Comparison of ENCODE assay signal across 1 cellular context in the genomic region with DNA sequence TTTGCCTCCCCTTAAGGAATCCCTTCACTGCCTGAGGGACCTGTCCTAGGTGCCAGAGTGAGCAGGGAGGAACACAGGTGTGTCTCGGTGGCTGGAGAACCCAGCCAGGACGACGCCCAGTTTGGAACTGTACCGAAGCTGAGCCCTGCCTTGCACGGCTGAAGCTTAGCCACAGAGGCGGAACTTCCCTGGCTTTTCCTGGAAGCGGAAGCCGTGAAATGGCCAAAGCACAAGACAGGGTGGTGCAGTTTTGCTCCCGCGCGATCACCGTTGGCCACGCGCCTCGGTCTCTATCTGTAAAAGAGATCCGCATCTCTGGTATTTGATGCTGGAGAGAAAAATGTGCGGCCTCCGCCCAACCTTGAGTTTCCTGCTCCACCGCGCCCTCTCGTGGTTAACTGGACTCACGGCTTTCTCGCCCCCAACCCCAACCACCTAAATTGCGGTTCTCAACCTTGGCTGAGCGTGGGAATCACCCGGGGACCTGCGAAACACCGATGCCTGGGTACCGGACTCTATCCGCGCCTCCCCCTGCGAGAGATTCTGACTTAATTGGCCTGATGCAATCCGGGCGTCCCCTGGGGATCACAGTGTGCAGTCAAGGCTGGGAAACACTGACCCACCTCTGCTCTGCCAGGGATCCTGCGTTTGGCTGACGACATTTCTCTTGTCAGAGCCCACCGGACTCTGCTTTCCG.
TF ChIP-seq lines count a peak whose summit lies in the region.

No MANE protein-coding gene starts in this region.

TF ChIP-seq in HEK293, 187 proteins besides CTCF, POLR2A, EP300 and RAD21 (continued from another document and continues in another):
- TF ChIP-seq ZNF366 (tag by site-specific recombination; conservative IDR thresholded peaks at IDR 0.05): 0 out of 2 replicates have a peak, but pooled peaks have one; percentile 45
- no peak for TF ChIP-seq YY2 (tag by site-specific recombination; IDR thresholded peaks at IDR 0.05)
- TF ChIP-seq, protein P1, sequence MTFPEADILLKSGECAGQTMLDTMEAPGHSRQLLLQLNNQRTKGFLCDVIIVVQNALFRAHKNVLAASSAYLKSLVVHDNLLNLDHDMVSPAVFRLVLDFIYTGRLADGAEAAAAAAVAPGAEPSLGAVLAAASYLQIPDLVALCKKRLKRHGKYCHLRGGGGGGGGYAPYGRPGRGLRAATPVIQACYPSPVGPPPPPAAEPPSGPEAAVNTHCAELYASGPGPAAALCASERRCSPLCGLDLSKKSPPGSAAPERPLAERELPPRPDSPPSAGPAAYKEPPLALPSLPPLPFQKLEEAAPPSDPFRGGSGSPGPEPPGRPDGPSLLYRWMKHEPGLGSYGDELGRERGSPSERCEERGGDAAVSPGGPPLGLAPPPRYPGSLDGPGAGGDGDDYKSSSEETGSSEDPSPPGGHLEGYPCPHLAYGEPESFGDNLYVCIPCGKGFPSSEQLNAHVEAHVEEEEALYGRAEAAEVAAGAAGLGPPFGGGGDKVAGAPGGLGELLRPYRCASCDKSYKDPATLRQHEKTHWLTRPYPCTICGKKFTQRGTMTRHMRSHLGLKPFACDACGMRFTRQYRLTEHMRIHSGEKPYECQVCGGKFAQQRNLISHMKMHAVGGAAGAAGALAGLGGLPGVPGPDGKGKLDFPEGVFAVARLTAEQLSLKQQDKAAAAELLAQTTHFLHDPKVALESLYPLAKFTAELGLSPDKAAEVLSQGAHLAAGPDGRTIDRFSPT (tag by site-specific recombination; IDR thresholded peaks at IDR 0.05): no peak
- TF ChIP-seq BCL11A (tag by site-specific recombination; IDR thresholded peaks at IDR 0.05; ENCODE audit: low read depth): no peak
- TF ChIP-seq ZNF19 (tag by site-specific recombination; IDR thresholded peaks at IDR 0.05; ENCODE audit: low read depth): no peak
- TF ChIP-seq ZNF311 (tag by site-specific recombination; IDR thresholded peaks at IDR 0.05; ENCODE audit: borderline replicate concordance): no peak
- no peak for TF ChIP-seq ZFP41 (tag by site-specific recombination; IDR thresholded peaks at IDR 0.05; ENCODE audit: borderline replicate concordance)
- TF ChIP-seq ZNF423 (tag by site-specific recombination; IDR thresholded peaks at IDR 0.05): 0 out of 2 replicates have a peak, but pooled peaks have one; percentile 52
- no peak; the same call in 1 of the 2 replicates for TF ChIP-seq ZNF600 (tag by site-specific recombination; IDR thresholded peaks at IDR 0.05)
- TF ChIP-seq ZNF514 (tag by site-specific recombination; IDR thresholded peaks at IDR 0.05): no peak
- no peak for TF ChIP-seq ZNF664 (tag by site-specific recombination; IDR thresholded peaks at IDR 0.05)
- TF ChIP-seq SP2 (tag by site-specific recombination; IDR thresholded peaks at IDR 0.05): peak; percentile 48
- TF ChIP-seq ZEB2 (tag by site-specific recombination; IDR thresholded peaks at IDR 0.05): peak; percentile 80
- TF ChIP-seq, protein P2, sequence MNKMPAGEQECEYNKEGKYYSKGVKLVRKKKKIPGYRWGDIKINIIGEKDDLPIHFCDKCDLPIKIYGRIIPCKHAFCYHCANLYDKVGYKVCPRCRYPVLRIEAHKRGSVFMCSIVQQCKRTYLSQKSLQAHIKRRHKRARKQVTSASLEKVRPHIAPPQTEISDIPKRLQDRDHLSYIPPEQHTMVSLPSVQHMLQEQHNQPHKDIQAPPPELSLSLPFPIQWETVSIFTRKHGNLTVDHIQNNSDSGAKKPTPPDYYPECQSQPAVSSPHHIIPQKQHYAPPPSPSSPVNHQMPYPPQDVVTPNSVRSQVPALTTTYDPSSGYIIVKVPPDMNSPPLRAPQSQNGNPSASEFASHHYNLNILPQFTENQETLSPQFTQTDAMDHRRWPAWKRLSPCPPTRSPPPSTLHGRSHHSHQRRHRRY (tag by site-specific recombination; IDR thresholded peaks at IDR 0.05): no peak
- no peak for TF ChIP-seq ZNF266 (tag by site-specific recombination; IDR thresholded peaks at IDR 0.05; ENCODE audit: low read depth)
- TF ChIP-seq WT1 (tag by site-specific recombination; IDR thresholded peaks at IDR 0.05): no peak
- no peak for TF ChIP-seq ZNF16 (tag by site-specific recombination; IDR thresholded peaks at IDR 0.05; ENCODE audit: low read depth)
- no peak for TF ChIP-seq ZNF571 (tag by site-specific recombination; IDR thresholded peaks at IDR 0.05)
- peak; percentile 70 for TF ChIP-seq KLF16 (tag by site-specific recombination; IDR thresholded peaks at IDR 0.05)
- TF ChIP-seq, protein P3, sequence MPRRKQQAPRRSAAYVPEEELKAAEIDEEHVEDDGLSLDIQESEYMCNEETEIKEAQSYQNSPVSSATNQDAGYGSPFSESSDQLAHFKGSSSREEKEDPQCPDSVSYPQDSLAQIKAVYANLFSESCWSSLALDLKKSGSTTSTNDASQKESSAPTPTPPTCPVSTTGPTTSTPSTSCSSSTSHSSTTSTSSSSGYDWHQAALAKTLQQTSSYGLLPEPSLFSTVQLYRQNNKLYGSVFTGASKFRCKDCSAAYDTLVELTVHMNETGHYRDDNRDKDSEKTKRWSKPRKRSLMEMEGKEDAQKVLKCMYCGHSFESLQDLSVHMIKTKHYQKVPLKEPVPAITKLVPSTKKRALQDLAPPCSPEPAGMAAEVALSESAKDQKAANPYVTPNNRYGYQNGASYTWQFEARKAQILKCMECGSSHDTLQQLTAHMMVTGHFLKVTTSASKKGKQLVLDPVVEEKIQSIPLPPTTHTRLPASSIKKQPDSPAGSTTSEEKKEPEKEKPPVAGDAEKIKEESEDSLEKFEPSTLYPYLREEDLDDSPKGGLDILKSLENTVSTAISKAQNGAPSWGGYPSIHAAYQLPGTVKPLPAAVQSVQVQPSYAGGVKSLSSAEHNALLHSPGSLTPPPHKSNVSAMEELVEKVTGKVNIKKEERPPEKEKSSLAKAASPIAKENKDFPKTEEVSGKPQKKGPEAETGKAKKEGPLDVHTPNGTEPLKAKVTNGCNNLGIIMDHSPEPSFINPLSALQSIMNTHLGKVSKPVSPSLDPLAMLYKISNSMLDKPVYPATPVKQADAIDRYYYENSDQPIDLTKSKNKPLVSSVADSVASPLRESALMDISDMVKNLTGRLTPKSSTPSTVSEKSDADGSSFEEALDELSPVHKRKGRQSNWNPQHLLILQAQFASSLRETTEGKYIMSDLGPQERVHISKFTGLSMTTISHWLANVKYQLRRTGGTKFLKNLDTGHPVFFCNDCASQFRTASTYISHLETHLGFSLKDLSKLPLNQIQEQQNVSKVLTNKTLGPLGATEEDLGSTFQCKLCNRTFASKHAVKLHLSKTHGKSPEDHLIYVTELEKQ (tag by site-specific recombination; IDR thresholded peaks at IDR 0.05; ENCODE audit: borderline replicate concordance): no peak
- TF ChIP-seq ZNF501 (tag by site-specific recombination; IDR thresholded peaks at IDR 0.05): peak; percentile 55; the same call in 1 of the 2 replicates
- TF ChIP-seq GLI4 (tag by site-specific recombination; IDR thresholded peaks at IDR 0.05): no peak
- TF ChIP-seq, protein P4, sequence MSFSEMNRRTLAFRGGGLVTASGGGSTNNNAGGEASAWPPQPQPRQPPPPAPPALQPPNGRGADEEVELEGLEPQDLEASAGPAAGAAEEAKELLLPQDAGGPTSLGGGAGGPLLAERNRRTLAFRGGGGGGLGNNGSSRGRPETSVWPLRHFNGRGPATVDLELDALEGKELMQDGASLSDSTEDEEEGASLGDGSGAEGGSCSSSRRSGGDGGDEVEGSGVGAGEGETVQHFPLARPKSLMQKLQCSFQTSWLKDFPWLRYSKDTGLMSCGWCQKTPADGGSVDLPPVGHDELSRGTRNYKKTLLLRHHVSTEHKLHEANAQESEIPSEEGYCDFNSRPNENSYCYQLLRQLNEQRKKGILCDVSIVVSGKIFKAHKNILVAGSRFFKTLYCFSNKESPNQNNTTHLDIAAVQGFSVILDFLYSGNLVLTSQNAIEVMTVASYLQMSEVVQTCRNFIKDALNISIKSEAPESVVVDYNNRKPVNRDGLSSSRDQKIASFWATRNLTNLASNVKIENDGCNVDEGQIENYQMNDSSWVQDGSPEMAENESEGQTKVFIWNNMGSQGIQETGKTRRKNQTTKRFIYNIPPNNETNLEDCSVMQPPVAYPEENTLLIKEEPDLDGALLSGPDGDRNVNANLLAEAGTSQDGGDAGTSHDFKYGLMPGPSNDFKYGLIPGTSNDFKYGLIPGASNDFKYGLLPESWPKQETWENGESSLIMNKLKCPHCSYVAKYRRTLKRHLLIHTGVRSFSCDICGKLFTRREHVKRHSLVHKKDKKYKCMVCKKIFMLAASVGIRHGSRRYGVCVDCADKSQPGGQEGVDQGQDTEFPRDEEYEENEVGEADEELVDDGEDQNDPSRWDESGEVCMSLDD (tag by site-specific recombination; IDR thresholded peaks at IDR 0.05): no peak
- TF ChIP-seq ZNF174 (tag by site-specific recombination; IDR thresholded peaks at IDR 0.05): no peak
- TF ChIP-seq, protein P5, sequence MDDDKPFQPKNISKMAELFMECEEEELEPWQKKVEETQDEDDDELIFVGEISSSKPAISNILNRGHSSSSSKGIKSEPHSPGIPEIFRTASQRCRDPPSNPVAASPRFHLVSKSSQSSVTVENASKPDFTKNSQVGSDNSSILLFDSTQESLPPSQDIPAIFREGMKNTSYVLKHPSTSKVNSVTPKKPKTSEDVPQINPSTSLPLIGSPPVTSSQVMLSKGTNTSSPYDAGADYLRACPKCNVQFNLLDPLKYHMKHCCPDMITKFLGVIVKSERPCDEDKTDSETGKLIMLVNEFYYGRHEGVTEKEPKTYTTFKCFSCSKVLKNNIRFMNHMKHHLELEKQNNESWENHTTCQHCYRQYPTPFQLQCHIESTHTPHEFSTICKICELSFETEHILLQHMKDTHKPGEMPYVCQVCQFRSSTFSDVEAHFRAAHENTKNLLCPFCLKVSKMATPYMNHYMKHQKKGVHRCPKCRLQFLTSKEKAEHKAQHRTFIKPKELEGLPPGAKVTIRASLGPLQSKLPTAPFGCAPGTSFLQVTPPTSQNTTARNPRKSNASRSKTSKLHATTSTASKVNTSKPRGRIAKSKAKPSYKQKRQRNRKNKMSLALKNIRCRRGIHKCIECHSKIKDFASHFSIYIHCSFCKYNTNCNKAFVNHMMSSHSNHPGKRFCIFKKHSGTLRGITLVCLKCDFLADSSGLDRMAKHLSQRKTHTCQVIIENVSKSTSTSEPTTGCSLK (tag by site-specific recombination; IDR thresholded peaks at IDR 0.05): no peak
- TF ChIP-seq ZSCAN16 (tag by site-specific recombination; IDR thresholded peaks at IDR 0.05): no peak
- TF ChIP-seq, protein P6, sequence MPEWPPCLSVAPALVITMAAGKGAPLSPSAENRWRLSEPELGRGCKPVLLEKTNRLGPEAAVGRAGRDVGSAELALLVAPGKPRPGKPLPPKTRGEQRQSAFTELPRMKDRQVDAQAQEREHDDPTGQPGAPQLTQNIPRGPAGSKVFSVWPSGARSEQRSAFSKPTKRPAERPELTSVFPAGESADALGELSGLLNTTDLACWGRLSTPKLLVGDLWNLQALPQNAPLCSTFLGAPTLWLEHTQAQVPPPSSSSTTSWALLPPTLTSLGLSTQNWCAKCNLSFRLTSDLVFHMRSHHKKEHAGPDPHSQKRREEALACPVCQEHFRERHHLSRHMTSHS (tag by site-specific recombination; IDR thresholded peaks at IDR 0.05): no peak
- no peak for TF ChIP-seq ZNF768 (tag by site-specific recombination; IDR thresholded peaks at IDR 0.05)
- TF ChIP-seq ZNF548 (tag by site-specific recombination; IDR thresholded peaks at IDR 0.05): no peak
- TF ChIP-seq ZNF623 (tag by site-specific recombination; IDR thresholded peaks at IDR 0.05): no peak
- TF ChIP-seq ZBTB7A (tag by site-specific recombination; IDR thresholded peaks at IDR 0.05; ENCODE audit: low read depth): no peak
- TF ChIP-seq ZNF146 (tag by site-specific recombination; IDR thresholded peaks at IDR 0.05): no peak
- no peak for TF ChIP-seq ZNF214 (tag by site-specific recombination; IDR thresholded peaks at IDR 0.05; ENCODE audit: borderline replicate concordance)
- TF ChIP-seq ZNF510 (tag by site-specific recombination; IDR thresholded peaks at IDR 0.05; ENCODE audit: insufficient replicate concordance): no peak
- TF ChIP-seq ZNF132 (tag by site-specific recombination; IDR thresholded peaks at IDR 0.05; ENCODE audit: borderline replicate concordance): no peak
- TF ChIP-seq ZNF624 (tag by site-specific recombination; IDR thresholded peaks at IDR 0.05): no peak
- TF ChIP-seq, protein P7, sequence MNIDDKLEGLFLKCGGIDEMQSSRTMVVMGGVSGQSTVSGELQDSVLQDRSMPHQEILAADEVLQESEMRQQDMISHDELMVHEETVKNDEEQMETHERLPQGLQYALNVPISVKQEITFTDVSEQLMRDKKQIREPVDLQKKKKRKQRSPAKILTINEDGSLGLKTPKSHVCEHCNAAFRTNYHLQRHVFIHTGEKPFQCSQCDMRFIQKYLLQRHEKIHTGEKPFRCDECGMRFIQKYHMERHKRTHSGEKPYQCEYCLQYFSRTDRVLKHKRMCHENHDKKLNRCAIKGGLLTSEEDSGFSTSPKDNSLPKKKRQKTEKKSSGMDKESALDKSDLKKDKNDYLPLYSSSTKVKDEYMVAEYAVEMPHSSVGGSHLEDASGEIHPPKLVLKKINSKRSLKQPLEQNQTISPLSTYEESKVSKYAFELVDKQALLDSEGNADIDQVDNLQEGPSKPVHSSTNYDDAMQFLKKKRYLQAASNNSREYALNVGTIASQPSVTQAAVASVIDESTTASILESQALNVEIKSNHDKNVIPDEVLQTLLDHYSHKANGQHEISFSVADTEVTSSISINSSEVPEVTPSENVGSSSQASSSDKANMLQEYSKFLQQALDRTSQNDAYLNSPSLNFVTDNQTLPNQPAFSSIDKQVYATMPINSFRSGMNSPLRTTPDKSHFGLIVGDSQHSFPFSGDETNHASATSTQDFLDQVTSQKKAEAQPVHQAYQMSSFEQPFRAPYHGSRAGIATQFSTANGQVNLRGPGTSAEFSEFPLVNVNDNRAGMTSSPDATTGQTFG (tag by site-specific recombination; IDR thresholded peaks at IDR 0.05; ENCODE audit: borderline replicate concordance): no peak
- 0 out of 2 replicates have a peak, but pooled peaks have one; percentile 31 for TF ChIP-seq ZNF558 (tag by site-specific recombination; IDR thresholded peaks at IDR 0.05)
- TF ChIP-seq, protein P8, sequence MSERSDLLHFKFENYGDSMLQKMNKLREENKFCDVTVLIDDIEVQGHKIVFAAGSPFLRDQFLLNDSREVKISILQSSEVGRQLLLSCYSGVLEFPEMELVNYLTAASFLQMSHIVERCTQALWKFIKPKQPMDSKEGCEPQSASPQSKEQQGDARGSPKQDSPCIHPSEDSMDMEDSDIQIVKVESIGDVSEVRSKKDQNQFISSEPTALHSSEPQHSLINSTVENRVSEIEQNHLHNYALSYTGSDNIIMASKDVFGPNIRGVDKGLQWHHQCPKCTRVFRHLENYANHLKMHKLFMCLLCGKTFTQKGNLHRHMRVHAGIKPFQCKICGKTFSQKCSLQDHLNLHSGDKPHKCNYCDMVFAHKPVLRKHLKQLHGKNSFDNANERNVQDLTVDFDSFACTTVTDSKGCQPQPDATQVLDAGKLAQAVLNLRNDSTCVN (tag by site-specific recombination; optimal IDR thresholded peaks at IDR 0.05): peak; percentile 40
- TF ChIP-seq ZNF335 (tag by site-specific recombination; conservative IDR thresholded peaks at IDR 0.05): 0 out of 2 replicates have a peak, but pooled peaks have one; percentile 10
- TF ChIP-seq ZNF324 (tag by site-specific recombination; IDR thresholded peaks at IDR 0.05): peak; percentile 41; the same call in 1 of the 2 replicates
- peak; percentile 75 for TF ChIP-seq ZNF223 (tag by site-specific recombination; IDR thresholded peaks at IDR 0.05)
- TF ChIP-seq ZNF416 (tag by site-specific recombination; IDR thresholded peaks at IDR 0.05): no peak
- TF ChIP-seq ZNF112 (tag by site-specific recombination; IDR thresholded peaks at IDR 0.05): no peak
- no peak for TF ChIP-seq ZNF138 (tag by site-specific recombination; IDR thresholded peaks at IDR 0.05; ENCODE audit: borderline replicate concordance)
- TF ChIP-seq ZNF707 (tag by site-specific recombination; IDR thresholded peaks at IDR 0.05): no peak
- TF ChIP-seq HOXD13 (CRISPR knock-in tag; IDR thresholded peaks at IDR 0.05; ENCODE audit: borderline replicate concordance): no peak
- no peak for TF ChIP-seq ZNF544 (tag by site-specific recombination; IDR thresholded peaks at IDR 0.05)
